ENCODE assay signal across 1 cellular context in the genomic region with DNA sequence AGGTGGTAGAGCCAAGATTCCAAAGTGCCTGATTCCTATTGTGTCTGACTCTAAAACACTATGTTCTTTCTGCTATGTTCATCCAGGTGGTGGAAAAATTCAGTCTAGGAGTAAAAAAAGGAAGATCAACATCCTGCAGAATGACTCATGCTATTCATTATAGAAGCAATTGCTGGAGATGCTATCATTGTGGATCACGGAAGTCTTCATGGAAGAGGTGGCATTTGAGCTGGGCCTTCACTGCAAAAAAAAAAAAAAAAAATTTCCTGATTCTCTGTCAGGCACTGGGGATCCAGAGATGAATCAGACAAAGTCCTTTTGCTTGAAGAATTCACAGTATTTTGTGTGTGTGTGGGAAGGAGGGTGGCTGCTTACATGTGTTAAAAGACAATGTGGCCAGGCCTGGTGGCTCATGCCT.
TF ChIP-seq lines count a peak whose summit lies in the region.

No MANE protein-coding gene starts in this region.

TF ChIP-seq in HepG2, 621 proteins besides CTCF, POLR2A, EP300 and RAD21 (continued from another document and continues in another):
- TF ChIP-seq SOX5 (CRISPR knock-in tag; IDR thresholded peaks at IDR 0.05; ENCODE audit: borderline replicate concordance) (peak; percentile 42; the same call in 1 of the 2 replicates), ZNF788 (CRISPR knock-in tag; IDR thresholded peaks at IDR 0.05; ENCODE audit: borderline replicate concordance) (no peak), MLLT10 (CRISPR knock-in tag; IDR thresholded peaks at IDR 0.05) (no peak), CEBPG (CRISPR knock-in tag; IDR thresholded peaks at IDR 0.05) (no peak), RNF2 (conservative IDR thresholded peaks at IDR 0.05; ENCODE audit: low read depth) (no peak), JUND (CRISPR knock-in tag; IDR thresholded peaks at IDR 0.05) (no peak), NPAS2 (CRISPR knock-in tag; IDR thresholded peaks at IDR 0.05; ENCODE audit: borderline replicate concordance) (no peak), MED13 (CRISPR knock-in tag; IDR thresholded peaks at IDR 0.05) (no peak), CEBPB (IDR thresholded peaks at IDR 0.05; ENCODE audit: borderline replicate concordance, low read depth, low read length) (no peak), ZNF879 (CRISPR knock-in tag; IDR thresholded peaks at IDR 0.05) (no peak), ZNF160 (CRISPR knock-in tag; IDR thresholded peaks at IDR 0.05) (no peak), ZNF264 (CRISPR knock-in tag; IDR thresholded peaks at IDR 0.05) (no peak), FOSL1 (CRISPR knock-in tag; IDR thresholded peaks at IDR 0.05; ENCODE audit: borderline replicate concordance) (no peak), POGZ (CRISPR knock-in tag; IDR thresholded peaks at IDR 0.05) (no peak), HDAC1 (CRISPR knock-in tag; IDR thresholded peaks at IDR 0.05) (no peak), ZNF720 (CRISPR knock-in tag; IDR thresholded peaks at IDR 0.05) (no peak), SNRNP70 (IDR thresholded peaks at IDR 0.05; ENCODE audit: low read depth, low read length) (no peak), FOXA3 (CRISPR knock-in tag; IDR thresholded peaks at IDR 0.05) (peak; percentile 14; the same call in 1 of the 2 replicates), ZSCAN22 (CRISPR knock-in tag; IDR thresholded peaks at IDR 0.05) (no peak), ZNF354B (CRISPR knock-in tag; IDR thresholded peaks at IDR 0.05) (no peak), SAP130 (CRISPR knock-in tag; IDR thresholded peaks at IDR 0.05; ENCODE audit: low read depth) (peak; percentile 59), ZNF446 (CRISPR knock-in tag; IDR thresholded peaks at IDR 0.05) (no peak), NR2F2 (IDR thresholded peaks at IDR 0.05; ENCODE audit: borderline replicate concordance, low read depth) (no peak), ZNF577 (CRISPR knock-in tag; IDR thresholded peaks at IDR 0.05; ENCODE audit: borderline replicate concordance, low read depth) (no peak), GATAD2A (CRISPR knock-in tag; IDR thresholded peaks at IDR 0.05) (no peak), SMAD1 (CRISPR knock-in tag; IDR thresholded peaks at IDR 0.05; ENCODE audit: borderline replicate concordance, low read depth) (no peak), NFKB2 (CRISPR knock-in tag; IDR thresholded peaks at IDR 0.05; ENCODE audit: borderline replicate concordance) (no peak), SMC3 (IDR thresholded peaks at IDR 0.05; ENCODE audit: low read length) (no peak), ZFP36 (IDR thresholded peaks at IDR 0.05; ENCODE audit: borderline replicate concordance, low read depth, low read length, partially characterized antibody) (peak; percentile 98), ADNP (CRISPR knock-in tag; IDR thresholded peaks at IDR 0.05) (no peak), SCMH1 (CRISPR knock-in tag; IDR thresholded peaks at IDR 0.05; ENCODE audit: borderline replicate concordance) (no peak), ZNF841 (CRISPR knock-in tag; IDR thresholded peaks at IDR 0.05; ENCODE audit: borderline replicate concordance) (no peak), TCF12 (IDR thresholded peaks at IDR 0.05) (no peak), TCF12 (CRISPR knock-in tag; IDR thresholded peaks at IDR 0.05) (no peak), MEIS2 (CRISPR knock-in tag; IDR thresholded peaks at IDR 0.05) (no peak), FOSL2 (CRISPR knock-in tag; IDR thresholded peaks at IDR 0.05) (peak; percentile 67), NFE2L2 (IDR thresholded peaks at IDR 0.05; ENCODE audit: low read length) (no peak), ZFAT (CRISPR knock-in tag; conservative IDR thresholded peaks at IDR 0.05) (no peak), ELF1 (CRISPR knock-in tag; IDR thresholded peaks at IDR 0.05) (no peak), RCOR2 (CRISPR knock-in tag; IDR thresholded peaks at IDR 0.05) (0 out of 2 replicates have a peak, but pooled peaks have one; percentile 49), ZNF256 (CRISPR knock-in tag; conservative IDR thresholded peaks at IDR 0.05) (no peak)
- TF ChIP-seq, protein P1, sequence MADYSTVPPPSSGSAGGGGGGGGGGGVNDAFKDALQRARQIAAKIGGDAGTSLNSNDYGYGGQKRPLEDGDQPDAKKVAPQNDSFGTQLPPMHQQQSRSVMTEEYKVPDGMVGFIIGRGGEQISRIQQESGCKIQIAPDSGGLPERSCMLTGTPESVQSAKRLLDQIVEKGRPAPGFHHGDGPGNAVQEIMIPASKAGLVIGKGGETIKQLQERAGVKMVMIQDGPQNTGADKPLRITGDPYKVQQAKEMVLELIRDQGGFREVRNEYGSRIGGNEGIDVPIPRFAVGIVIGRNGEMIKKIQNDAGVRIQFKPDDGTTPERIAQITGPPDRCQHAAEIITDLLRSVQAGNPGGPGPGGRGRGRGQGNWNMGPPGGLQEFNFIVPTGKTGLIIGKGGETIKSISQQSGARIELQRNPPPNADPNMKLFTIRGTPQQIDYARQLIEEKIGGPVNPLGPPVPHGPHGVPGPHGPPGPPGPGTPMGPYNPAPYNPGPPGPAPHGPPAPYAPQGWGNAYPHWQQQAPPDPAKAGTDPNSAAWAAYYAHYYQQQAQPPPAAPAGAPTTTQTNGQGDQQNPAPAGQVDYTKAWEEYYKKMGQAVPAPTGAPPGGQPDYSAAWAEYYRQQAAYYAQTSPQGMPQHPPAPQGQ (CRISPR knock-in tag; IDR thresholded peaks at IDR 0.05; ENCODE audit: borderline replicate concordance), result no peak
- TF ChIP-seq, protein P2, sequence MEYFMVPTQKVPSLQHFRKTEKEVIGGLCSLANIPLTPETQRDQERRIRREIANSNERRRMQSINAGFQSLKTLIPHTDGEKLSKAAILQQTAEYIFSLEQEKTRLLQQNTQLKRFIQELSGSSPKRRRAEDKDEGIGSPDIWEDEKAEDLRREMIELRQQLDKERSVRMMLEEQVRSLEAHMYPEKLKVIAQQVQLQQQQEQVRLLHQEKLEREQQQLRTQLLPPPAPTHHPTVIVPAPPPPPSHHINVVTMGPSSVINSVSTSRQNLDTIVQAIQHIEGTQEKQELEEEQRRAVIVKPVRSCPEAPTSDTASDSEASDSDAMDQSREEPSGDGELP (IDR thresholded peaks at IDR 0.05; ENCODE audit: borderline replicate concordance, low read depth), result no peak
- TF ChIP-seq, protein P3, sequence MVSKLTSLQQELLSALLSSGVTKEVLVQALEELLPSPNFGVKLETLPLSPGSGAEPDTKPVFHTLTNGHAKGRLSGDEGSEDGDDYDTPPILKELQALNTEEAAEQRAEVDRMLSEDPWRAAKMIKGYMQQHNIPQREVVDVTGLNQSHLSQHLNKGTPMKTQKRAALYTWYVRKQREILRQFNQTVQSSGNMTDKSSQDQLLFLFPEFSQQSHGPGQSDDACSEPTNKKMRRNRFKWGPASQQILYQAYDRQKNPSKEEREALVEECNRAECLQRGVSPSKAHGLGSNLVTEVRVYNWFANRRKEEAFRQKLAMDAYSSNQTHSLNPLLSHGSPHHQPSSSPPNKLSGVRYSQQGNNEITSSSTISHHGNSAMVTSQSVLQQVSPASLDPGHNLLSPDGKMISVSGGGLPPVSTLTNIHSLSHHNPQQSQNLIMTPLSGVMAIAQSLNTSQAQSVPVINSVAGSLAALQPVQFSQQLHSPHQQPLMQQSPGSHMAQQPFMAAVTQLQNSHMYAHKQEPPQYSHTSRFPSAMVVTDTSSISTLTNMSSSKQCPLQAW (CRISPR knock-in tag; IDR thresholded peaks at IDR 0.05), result no peak
- TF ChIP-seq, protein P4, sequence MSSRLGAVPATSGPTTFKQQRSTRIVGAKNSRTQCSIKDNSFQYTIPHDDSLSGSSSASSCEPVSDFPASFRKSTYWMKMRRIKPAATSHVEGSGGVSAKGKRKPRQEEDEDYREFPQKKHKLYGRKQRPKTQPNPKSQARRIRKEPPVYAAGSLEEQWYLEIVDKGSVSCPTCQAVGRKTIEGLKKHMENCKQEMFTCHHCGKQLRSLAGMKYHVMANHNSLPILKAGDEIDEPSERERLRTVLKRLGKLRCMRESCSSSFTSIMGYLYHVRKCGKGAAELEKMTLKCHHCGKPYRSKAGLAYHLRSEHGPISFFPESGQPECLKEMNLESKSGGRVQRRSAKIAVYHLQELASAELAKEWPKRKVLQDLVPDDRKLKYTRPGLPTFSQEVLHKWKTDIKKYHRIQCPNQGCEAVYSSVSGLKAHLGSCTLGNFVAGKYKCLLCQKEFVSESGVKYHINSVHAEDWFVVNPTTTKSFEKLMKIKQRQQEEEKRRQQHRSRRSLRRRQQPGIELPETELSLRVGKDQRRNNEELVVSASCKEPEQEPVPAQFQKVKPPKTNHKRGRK (CRISPR knock-in tag; IDR thresholded peaks at IDR 0.05), result no peak
- TF ChIP-seq, protein P5, sequence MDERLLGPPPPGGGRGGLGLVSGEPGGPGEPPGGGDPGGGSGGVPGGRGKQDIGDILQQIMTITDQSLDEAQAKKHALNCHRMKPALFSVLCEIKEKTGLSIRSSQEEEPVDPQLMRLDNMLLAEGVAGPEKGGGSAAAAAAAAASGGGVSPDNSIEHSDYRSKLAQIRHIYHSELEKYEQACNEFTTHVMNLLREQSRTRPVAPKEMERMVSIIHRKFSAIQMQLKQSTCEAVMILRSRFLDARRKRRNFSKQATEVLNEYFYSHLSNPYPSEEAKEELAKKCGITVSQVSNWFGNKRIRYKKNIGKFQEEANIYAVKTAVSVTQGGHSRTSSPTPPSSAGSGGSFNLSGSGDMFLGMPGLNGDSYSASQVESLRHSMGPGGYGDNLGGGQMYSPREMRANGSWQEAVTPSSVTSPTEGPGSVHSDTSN (CRISPR knock-in tag; IDR thresholded peaks at IDR 0.05), result no peak
- TF ChIP-seq, protein P6, sequence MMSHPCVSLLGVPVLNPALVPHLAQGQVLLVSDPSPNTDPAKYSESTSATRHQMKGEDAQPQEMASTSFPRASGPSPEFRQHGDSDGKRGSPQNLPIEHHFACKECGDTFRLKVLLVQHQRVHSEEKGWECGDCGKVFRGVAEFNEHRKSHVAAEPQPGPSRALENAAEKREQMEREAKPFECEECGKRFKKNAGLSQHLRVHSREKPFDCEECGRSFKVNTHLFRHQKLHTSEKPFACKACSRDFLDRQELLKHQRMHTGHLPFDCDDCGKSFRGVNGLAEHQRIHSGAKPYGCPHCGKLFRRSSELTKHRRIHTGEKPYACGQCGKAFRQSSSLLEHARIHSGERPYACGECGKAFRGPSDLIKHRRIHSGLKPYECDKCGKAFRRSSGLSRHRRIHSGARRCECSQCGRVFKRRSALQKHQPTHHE (CRISPR knock-in tag; IDR thresholded peaks at IDR 0.05; ENCODE audit: borderline replicate concordance), result no peak
- TF ChIP-seq, protein P7, sequence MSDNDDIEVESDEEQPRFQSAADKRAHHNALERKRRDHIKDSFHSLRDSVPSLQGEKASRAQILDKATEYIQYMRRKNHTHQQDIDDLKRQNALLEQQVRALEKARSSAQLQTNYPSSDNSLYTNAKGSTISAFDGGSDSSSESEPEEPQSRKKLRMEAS (IDR thresholded peaks at IDR 0.05), result peak; percentile 27; the same call in 1 of the 2 replicates
- TF ChIP-seq, protein P8, sequence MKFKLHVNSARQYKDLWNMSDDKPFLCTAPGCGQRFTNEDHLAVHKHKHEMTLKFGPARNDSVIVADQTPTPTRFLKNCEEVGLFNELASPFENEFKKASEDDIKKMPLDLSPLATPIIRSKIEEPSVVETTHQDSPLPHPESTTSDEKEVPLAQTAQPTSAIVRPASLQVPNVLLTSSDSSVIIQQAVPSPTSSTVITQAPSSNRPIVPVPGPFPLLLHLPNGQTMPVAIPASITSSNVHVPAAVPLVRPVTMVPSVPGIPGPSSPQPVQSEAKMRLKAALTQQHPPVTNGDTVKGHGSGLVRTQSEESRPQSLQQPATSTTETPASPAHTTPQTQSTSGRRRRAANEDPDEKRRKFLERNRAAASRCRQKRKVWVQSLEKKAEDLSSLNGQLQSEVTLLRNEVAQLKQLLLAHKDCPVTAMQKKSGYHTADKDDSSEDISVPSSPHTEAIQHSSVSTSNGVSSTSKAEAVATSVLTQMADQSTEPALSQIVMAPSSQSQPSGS (CRISPR knock-in tag; IDR thresholded peaks at IDR 0.05), result no peak
- TF ChIP-seq, protein P9, sequence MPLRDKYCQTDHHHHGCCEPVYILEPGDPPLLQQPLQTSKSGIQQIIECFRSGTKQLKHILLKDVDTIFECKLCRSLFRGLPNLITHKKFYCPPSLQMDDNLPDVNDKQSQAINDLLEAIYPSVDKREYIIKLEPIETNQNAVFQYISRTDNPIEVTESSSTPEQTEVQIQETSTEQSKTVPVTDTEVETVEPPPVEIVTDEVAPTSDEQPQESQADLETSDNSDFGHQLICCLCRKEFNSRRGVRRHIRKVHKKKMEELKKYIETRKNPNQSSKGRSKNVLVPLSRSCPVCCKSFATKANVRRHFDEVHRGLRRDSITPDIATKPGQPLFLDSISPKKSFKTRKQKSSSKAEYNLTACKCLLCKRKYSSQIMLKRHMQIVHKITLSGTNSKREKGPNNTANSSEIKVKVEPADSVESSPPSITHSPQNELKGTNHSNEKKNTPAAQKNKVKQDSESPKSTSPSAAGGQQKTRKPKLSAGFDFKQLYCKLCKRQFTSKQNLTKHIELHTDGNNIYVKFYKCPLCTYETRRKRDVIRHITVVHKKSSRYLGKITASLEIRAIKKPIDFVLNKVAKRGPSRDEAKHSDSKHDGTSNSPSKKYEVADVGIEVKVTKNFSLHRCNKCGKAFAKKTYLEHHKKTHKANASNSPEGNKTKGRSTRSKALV (CRISPR knock-in tag; IDR thresholded peaks at IDR 0.05), result no peak
- TF ChIP-seq, protein P10, sequence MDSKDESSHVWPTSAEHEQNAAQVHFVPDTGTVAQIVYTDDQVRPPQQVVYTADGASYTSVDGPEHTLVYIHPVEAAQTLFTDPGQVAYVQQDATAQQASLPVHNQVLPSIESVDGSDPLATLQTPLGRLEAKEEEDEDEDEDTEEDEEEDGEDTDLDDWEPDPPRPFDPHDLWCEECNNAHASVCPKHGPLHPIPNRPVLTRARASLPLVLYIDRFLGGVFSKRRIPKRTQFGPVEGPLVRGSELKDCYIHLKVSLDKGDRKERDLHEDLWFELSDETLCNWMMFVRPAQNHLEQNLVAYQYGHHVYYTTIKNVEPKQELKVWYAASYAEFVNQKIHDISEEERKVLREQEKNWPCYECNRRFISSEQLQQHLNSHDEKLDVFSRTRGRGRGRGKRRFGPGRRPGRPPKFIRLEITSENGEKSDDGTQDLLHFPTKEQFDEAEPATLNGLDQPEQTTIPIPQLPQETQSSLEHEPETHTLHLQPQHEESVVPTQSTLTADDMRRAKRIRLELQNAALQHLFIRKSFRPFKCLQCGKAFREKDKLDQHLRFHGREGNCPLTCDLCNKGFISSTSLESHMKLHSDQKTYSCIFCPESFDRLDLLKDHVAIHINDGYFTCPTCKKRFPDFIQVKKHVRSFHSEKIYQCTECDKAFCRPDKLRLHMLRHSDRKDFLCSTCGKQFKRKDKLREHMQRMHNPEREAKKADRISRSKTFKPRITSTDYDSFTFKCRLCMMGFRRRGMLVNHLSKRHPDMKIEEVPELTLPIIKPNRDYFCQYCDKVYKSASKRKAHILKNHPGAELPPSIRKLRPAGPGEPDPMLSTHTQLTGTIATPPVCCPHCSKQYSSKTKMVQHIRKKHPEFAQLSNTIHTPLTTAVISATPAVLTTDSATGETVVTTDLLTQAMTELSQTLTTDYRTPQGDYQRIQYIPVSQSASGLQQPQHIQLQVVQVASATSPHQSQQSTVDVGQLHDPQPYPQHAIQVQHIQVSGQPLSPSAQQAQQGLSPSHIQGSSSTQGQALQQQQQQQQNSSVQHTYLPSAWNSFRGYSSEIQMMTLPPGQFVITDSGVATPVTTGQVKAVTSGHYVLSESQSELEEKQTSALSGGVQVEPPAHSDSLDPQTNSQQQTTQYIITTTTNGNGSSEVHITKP (CRISPR knock-in tag; IDR thresholded peaks at IDR 0.05; ENCODE audit: low read depth), result no peak
- TF ChIP-seq, protein P11, sequence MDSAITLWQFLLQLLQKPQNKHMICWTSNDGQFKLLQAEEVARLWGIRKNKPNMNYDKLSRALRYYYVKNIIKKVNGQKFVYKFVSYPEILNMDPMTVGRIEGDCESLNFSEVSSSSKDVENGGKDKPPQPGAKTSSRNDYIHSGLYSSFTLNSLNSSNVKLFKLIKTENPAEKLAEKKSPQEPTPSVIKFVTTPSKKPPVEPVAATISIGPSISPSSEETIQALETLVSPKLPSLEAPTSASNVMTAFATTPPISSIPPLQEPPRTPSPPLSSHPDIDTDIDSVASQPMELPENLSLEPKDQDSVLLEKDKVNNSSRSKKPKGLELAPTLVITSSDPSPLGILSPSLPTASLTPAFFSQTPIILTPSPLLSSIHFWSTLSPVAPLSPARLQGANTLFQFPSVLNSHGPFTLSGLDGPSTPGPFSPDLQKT (CRISPR knock-in tag; IDR thresholded peaks at IDR 0.05; ENCODE audit: borderline replicate concordance), result no peak
